ENCODE assay signal across 1 cellular context in the genomic region with DNA sequence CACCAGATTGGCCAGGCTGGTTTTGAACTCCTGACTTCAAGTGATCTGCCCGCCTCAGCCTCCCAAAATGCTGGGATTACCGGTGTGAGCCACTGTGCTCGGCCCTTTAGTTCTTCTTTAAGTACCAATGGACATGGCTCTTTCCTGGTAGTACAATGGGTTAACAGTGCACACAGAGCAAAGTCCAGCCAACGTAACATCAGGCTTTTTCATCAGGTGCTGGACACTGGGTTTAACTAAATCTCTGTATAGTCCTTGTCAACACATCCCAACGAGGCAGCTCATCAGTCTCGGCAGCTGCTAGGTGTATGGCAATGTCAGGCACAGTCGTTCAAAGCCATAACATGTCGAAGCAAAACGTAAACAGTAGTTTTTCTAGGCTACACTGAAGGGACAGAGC.
A peak's percentile ranks its signal among the peaks of the same experiment; 100 is the strongest.
TF ChIP-seq lines count a peak whose summit lies in the region.

No MANE protein-coding gene starts in this region.

TF ChIP-seq in HepG2, 621 proteins besides CTCF, POLR2A, EP300 and RAD21 (continued from another document):
- TF ChIP-seq, protein P1, sequence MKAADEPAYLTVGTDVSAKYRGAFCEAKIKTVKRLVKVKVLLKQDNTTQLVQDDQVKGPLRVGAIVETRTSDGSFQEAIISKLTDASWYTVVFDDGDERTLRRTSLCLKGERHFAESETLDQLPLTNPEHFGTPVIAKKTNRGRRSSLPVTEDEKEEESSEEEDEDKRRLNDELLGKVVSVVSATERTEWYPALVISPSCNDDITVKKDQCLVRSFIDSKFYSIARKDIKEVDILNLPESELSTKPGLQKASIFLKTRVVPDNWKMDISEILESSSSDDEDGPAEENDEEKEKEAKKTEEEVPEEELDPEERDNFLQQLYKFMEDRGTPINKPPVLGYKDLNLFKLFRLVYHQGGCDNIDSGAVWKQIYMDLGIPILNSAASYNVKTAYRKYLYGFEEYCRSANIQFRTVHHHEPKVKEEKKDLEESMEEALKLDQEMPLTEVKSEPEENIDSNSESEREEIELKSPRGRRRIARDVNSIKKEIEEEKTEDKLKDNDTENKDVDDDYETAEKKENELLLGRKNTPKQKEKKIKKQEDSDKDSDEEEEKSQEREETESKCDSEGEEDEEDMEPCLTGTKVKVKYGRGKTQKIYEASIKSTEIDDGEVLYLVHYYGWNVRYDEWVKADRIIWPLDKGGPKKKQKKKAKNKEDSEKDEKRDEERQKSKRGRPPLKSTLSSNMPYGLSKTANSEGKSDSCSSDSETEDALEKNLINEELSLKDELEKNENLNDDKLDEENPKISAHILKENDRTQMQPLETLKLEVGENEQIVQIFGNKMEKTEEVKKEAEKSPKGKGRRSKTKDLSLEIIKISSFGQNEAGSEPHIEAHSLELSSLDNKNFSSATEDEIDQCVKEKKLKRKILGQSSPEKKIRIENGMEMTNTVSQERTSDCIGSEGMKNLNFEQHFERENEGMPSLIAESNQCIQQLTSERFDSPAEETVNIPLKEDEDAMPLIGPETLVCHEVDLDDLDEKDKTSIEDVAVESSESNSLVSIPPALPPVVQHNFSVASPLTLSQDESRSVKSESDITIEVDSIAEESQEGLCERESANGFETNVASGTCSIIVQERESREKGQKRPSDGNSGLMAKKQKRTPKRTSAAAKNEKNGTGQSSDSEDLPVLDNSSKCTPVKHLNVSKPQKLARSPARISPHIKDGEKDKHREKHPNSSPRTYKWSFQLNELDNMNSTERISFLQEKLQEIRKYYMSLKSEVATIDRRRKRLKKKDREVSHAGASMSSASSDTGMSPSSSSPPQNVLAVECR (CRISPR knock-in tag; IDR thresholded peaks at IDR 0.05; ENCODE audit: borderline replicate concordance): peak; percentile 21; the same call in 1 of the 2 replicates
- TF ChIP-seq TOPORS (CRISPR knock-in tag; IDR thresholded peaks at IDR 0.05): no peak
- TF ChIP-seq ZSCAN21 (CRISPR knock-in tag; IDR thresholded peaks at IDR 0.05; ENCODE audit: borderline replicate concordance): 0 out of 2 replicates have a peak, but pooled peaks have one; percentile 31
- TF ChIP-seq, protein P2, sequence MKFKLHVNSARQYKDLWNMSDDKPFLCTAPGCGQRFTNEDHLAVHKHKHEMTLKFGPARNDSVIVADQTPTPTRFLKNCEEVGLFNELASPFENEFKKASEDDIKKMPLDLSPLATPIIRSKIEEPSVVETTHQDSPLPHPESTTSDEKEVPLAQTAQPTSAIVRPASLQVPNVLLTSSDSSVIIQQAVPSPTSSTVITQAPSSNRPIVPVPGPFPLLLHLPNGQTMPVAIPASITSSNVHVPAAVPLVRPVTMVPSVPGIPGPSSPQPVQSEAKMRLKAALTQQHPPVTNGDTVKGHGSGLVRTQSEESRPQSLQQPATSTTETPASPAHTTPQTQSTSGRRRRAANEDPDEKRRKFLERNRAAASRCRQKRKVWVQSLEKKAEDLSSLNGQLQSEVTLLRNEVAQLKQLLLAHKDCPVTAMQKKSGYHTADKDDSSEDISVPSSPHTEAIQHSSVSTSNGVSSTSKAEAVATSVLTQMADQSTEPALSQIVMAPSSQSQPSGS (CRISPR knock-in tag; IDR thresholded peaks at IDR 0.05): no peak
- TF ChIP-seq ELF3 (CRISPR knock-in tag; IDR thresholded peaks at IDR 0.05): peak; percentile 64
- no peak for TF ChIP-seq GZF1 (CRISPR knock-in tag; IDR thresholded peaks at IDR 0.05)
- TF ChIP-seq, protein P3, sequence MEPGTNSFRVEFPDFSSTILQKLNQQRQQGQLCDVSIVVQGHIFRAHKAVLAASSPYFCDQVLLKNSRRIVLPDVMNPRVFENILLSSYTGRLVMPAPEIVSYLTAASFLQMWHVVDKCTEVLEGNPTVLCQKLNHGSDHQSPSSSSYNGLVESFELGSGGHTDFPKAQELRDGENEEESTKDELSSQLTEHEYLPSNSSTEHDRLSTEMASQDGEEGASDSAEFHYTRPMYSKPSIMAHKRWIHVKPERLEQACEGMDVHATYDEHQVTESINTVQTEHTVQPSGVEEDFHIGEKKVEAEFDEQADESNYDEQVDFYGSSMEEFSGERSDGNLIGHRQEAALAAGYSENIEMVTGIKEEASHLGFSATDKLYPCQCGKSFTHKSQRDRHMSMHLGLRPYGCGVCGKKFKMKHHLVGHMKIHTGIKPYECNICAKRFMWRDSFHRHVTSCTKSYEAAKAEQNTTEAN (CRISPR knock-in tag; conservative IDR thresholded peaks at IDR 0.05): no peak
- TF ChIP-seq ZNF530 (CRISPR knock-in tag; IDR thresholded peaks at IDR 0.05; ENCODE audit: low read depth): no peak
- TF ChIP-seq HDAC1 (CRISPR knock-in tag; IDR thresholded peaks at IDR 0.05): 0 out of 2 replicates have a peak, but pooled peaks have one; percentile 33
- TF ChIP-seq RBM39 (IDR thresholded peaks at IDR 0.05; ENCODE audit: low read depth, low read length, poor library complexity, severe bottlenecking): no peak
- no peak for TF ChIP-seq TOE1 (CRISPR knock-in tag; IDR thresholded peaks at IDR 0.05)
- TF ChIP-seq AKAP8 (CRISPR knock-in tag; IDR thresholded peaks at IDR 0.05): no peak
- peak; percentile 39; the same call in 1 of the 2 replicates for TF ChIP-seq ZMYM4 (CRISPR knock-in tag; IDR thresholded peaks at IDR 0.05)
- no peak for TF ChIP-seq IKZF4 (CRISPR knock-in tag; IDR thresholded peaks at IDR 0.05; ENCODE audit: borderline replicate concordance, low read depth, not compliant biosample characterization)
- peak; percentile 72 for TF ChIP-seq ZNF644 (CRISPR knock-in tag; IDR thresholded peaks at IDR 0.05; ENCODE audit: low read depth)
- TF ChIP-seq, protein P4, sequence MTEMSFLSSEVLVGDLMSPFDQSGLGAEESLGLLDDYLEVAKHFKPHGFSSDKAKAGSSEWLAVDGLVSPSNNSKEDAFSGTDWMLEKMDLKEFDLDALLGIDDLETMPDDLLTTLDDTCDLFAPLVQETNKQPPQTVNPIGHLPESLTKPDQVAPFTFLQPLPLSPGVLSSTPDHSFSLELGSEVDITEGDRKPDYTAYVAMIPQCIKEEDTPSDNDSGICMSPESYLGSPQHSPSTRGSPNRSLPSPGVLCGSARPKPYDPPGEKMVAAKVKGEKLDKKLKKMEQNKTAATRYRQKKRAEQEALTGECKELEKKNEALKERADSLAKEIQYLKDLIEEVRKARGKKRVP (CRISPR knock-in tag; IDR thresholded peaks at IDR 0.05): peak in 1 of 2 experiments; percentile 27; a peak in 1 of 4 replicates
- TF ChIP-seq FOXA3 (CRISPR knock-in tag; IDR thresholded peaks at IDR 0.05): peak; percentile 50
- TF ChIP-seq, protein P5, sequence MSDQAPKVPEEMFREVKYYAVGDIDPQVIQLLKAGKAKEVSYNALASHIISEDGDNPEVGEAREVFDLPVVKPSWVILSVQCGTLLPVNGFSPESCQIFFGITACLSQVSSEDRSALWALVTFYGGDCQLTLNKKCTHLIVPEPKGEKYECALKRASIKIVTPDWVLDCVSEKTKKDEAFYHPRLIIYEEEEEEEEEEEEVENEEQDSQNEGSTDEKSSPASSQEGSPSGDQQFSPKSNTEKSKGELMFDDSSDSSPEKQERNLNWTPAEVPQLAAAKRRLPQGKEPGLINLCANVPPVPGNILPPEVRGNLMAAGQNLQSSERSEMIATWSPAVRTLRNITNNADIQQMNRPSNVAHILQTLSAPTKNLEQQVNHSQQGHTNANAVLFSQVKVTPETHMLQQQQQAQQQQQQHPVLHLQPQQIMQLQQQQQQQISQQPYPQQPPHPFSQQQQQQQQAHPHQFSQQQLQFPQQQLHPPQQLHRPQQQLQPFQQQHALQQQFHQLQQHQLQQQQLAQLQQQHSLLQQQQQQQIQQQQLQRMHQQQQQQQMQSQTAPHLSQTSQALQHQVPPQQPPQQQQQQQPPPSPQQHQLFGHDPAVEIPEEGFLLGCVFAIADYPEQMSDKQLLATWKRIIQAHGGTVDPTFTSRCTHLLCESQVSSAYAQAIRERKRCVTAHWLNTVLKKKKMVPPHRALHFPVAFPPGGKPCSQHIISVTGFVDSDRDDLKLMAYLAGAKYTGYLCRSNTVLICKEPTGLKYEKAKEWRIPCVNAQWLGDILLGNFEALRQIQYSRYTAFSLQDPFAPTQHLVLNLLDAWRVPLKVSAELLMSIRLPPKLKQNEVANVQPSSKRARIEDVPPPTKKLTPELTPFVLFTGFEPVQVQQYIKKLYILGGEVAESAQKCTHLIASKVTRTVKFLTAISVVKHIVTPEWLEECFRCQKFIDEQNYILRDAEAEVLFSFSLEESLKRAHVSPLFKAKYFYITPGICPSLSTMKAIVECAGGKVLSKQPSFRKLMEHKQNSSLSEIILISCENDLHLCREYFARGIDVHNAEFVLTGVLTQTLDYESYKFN (CRISPR knock-in tag; conservative IDR thresholded peaks at IDR 0.05): peak; percentile 28; the same call in 1 of the 2 replicates
- TF ChIP-seq DMAP1 (CRISPR knock-in tag; IDR thresholded peaks at IDR 0.05): 0 out of 2 replicates have a peak, but pooled peaks have one; percentile 31
- no peak; the same call in 1 of the 2 replicates for TF ChIP-seq ZNF460 (CRISPR knock-in tag; IDR thresholded peaks at IDR 0.05; ENCODE audit: borderline replicate concordance)
- TF ChIP-seq SOX6 (IDR thresholded peaks at IDR 0.05): no peak
- peak; percentile 54 for TF ChIP-seq SOX6 (CRISPR knock-in tag; IDR thresholded peaks at IDR 0.05)
- TF ChIP-seq, protein P6, sequence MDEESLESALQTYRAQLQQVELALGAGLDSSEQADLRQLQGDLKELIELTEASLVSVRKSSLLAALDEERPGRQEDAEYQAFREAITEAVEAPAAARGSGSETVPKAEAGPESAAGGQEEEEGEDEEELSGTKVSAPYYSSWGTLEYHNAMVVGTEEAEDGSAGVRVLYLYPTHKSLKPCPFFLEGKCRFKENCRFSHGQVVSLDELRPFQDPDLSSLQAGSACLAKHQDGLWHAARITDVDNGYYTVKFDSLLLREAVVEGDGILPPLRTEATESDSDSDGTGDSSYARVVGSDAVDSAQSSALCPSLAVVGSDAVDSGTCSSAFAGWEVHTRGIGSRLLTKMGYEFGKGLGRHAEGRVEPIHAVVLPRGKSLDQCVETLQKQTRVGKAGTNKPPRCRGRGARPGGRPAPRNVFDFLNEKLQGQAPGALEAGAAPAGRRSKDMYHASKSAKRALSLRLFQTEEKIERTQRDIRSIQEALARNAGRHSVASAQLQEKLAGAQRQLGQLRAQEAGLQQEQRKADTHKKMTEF (CRISPR knock-in tag; IDR thresholded peaks at IDR 0.05): no peak
- TF ChIP-seq YEATS2 (CRISPR knock-in tag; IDR thresholded peaks at IDR 0.05; ENCODE audit: borderline replicate concordance): no peak
- TF ChIP-seq, protein P7, sequence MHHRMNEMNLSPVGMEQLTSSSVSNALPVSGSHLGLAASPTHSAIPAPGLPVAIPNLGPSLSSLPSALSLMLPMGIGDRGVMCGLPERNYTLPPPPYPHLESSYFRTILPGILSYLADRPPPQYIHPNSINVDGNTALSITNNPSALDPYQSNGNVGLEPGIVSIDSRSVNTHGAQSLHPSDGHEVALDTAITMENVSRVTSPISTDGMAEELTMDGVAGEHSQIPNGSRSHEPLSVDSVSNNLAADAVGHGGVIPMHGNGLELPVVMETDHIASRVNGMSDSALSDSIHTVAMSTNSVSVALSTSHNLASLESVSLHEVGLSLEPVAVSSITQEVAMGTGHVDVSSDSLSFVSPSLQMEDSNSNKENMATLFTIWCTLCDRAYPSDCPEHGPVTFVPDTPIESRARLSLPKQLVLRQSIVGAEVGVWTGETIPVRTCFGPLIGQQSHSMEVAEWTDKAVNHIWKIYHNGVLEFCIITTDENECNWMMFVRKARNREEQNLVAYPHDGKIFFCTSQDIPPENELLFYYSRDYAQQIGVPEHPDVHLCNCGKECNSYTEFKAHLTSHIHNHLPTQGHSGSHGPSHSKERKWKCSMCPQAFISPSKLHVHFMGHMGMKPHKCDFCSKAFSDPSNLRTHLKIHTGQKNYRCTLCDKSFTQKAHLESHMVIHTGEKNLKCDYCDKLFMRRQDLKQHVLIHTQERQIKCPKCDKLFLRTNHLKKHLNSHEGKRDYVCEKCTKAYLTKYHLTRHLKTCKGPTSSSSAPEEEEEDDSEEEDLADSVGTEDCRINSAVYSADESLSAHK (CRISPR knock-in tag; IDR thresholded peaks at IDR 0.05; ENCODE audit: borderline replicate concordance): no peak
- TF ChIP-seq ZNF614 (CRISPR knock-in tag; IDR thresholded peaks at IDR 0.05; ENCODE audit: borderline replicate concordance): 0 out of 2 replicates have a peak, but pooled peaks have one; percentile 45
- no peak for TF ChIP-seq MEIS2 (CRISPR knock-in tag; IDR thresholded peaks at IDR 0.05)
- TF ChIP-seq SOX13 (IDR thresholded peaks at IDR 0.05): no peak
- TF ChIP-seq SOX13 (CRISPR knock-in tag; conservative IDR thresholded peaks at IDR 0.05 in 1 of 2, IDR thresholded peaks at IDR 0.05 in 1 of 2): peak in 1 of 2 experiments; percentile 51; a peak in 2 of 4 replicates
- no peak for TF ChIP-seq ZNF33A (CRISPR knock-in tag; IDR thresholded peaks at IDR 0.05; ENCODE audit: borderline replicate concordance)
- TF ChIP-seq ZNF12 (CRISPR knock-in tag; IDR thresholded peaks at IDR 0.05): peak; percentile 47; the same call in 1 of the 2 replicates
- TF ChIP-seq RARA (CRISPR knock-in tag; IDR thresholded peaks at IDR 0.05): 0 out of 2 replicates have a peak, but pooled peaks have one; percentile 11
- no peak for TF ChIP-seq ZFP37 (CRISPR knock-in tag; IDR thresholded peaks at IDR 0.05; ENCODE audit: borderline replicate concordance)
- 0 out of 2 replicates have a peak, but pooled peaks have one; percentile 18 for TF ChIP-seq ZMYM3 (CRISPR knock-in tag; IDR thresholded peaks at IDR 0.05)
- peak; percentile 51; the same call in 1 of the 2 replicates for TF ChIP-seq POGZ (CRISPR knock-in tag; IDR thresholded peaks at IDR 0.05)
- peak; percentile 70 for TF ChIP-seq HNF4G (IDR thresholded peaks at IDR 0.05; ENCODE audit: borderline replicate concordance, low read depth, low read length)
- TF ChIP-seq HNF4G (CRISPR knock-in tag; IDR thresholded peaks at IDR 0.05; ENCODE audit: borderline replicate concordance, low read depth): peak; percentile 42; the same call in 1 of the 2 replicates
- TF ChIP-seq MED1 (CRISPR knock-in tag; IDR thresholded peaks at IDR 0.05): peak; percentile 23; the same call in 1 of the 2 replicates
